Comparison of ENCODE assay signal across 8 cellular contexts in the genomic region with DNA sequence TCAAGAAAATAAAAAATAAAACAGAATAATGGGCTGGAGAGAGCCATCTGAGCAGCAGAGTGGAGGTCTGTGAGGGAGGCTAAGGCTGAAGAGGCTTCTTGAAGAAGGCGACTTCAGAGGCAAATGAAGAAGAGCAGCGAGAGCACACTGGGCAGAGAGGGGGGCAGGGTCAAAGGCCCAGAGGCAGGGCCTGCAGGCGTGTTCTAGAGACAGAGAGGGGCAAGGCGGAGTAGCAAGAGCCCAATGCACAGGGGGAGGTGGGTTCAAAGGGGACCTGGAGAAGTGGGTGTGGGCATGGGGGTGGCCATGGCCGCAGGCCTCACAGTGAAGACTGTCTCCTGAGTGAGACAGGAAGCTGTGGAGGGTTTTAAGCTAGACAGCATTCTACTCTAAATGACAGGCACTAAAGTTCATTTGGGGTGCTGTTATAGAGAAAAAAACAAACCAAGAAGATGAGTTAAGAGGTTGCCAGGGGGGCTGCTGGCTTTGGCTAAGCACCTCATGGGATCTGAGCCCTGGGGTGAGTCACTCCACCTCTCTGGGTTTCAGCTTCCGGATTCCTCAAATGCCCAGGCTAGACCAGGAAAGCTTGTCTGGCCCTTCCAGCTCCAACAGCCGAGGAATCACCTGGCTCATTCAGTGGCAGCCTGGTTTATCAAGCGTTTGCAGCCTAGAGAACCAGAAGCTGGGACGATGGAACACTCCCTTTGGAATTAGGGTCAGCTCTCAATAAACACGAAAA.
DNase-seq lines count a peak whose midpoint lies in the region; ATAC-seq and TF ChIP-seq lines count a peak whose summit lies in the region.

No MANE protein-coding gene starts in this region.

- in situ Hi-C loops in G401 (cut with HindIII; ENCODE audit: low sequenced_read_pairs) = no loop called here

- ATAC-seq in HG03159 (IDR thresholded peaks at IDR 0.05; ENCODE audit: unreplicated experiment) = no peak

- H3K27ac ChIP-seq in iPS-20b (ENCODE audit: low read length) = no peak overlapping the region

- WGBS in lower leg skin, 2 donors = 41 to 75% methylated on average over 10 of the region's 10 CpGs

- H3K4me1 ChIP-seq in adipocyte (ENCODE audit: control insufficient read depth, insufficient read depth, low read length) = peaks cover 15% of the 10 kb centered on the region
- peaks cover 12% of the 10 kb centered on the region; the same call in 1 of the 2 replicates for H3K4me1 ChIP-seq in iPS-20b (ENCODE audit: insufficient read depth, low read length)

- H3K4me3 ChIP-seq in adipocyte (ENCODE audit: low read length) = no peak overlapping the region
- H3K4me3 ChIP-seq in iPS-20b (ENCODE audit: low read length) = no peak overlapping the region
- H3K4me3 ChIP-seq in lower leg skin (ENCODE audit: low read depth, poor library complexity, severe bottlenecking) = no peak overlapping the region

- H3K9ac ChIP-seq in adipocyte (ENCODE audit: low read length) = peak overlapping the region; percentile 25
- H3K9ac ChIP-seq in iPS-20b (ENCODE audit: low read depth, low read length) = peak overlapping the region; percentile 49; the same call in 1 of the 2 replicates

- H3K27me3 ChIP-seq in adipocyte (replicated peaks; ENCODE audit: control insufficient read depth, insufficient read depth, low read length) (no peaks in the 10 kb centered on the region), iPS-20b (ENCODE audit: insufficient read depth, low read length) (no peaks in the 10 kb centered on the region)

- no peaks in the 10 kb centered on the region for H3K9me3 ChIP-seq in adipocyte (ENCODE audit: control insufficient read depth, low read length)
- H3K9me3 ChIP-seq in iPS-20b (ENCODE audit: insufficient read depth, low read depth, low read length) = no peaks in the 10 kb centered on the region

- no peak for TF ChIP-seq POLR2A in lower leg skin (IDR thresholded peaks at IDR 0.05)

- intact Hi-C loops in lower leg skin (cut with DNase I; ENCODE audit: low total_unique reads) = loop anchor here (10.0 kb wide), 1 partner anchor 120 kb away; no protein-coding TSS in a partner anchor

- DNase-seq in SIG-M5 treated with dmso at 0.1 percent for 504 hours (lab: John Stamatoyannopoulos, UW; ENCODE audit: unreplicated experiment) (peak; percentile 7), SIG-M5 (lab: John Stamatoyannopoulos, UW) (no peak), adipocyte (ENCODE audit: low read depth) (peak; percentile 86), stromal cell of bone marrow (ENCODE audit: low read depth) (peak; percentile 38), G401 (ENCODE audit: low spot score) (no peak), lower leg skin (ENCODE audit: low spot score in 2 of 2) (no peak)

- TF ChIP-seq CTCF in lower leg skin (IDR thresholded peaks at IDR 0.05) = no peak

- H3K36me3 ChIP-seq in adipocyte (ENCODE audit: control insufficient read depth, insufficient read depth, low read length, severe bottlenecking) (peaks cover 42% of the 10 kb centered on the region), iPS-20b (ENCODE audit: insufficient read depth, low read depth, low read length) (peaks cover 54% of the 10 kb centered on the region)

Comparison
In these comparisons a context has a peak if more than half of its experiments do, and no peak if none do; other contexts are left out.
1. DNase-seq: peak in SIG-M5 treated with dmso at 0.1 percent for 504 hours (single experiment), adipocyte (single experiment) and stromal cell of bone marrow (single experiment); none in SIG-M5 (single experiment), G401 (single experiment) and lower leg skin (0 of 2).